12 cellular contexts compared by ENCODE assay signal in the genomic region with DNA sequence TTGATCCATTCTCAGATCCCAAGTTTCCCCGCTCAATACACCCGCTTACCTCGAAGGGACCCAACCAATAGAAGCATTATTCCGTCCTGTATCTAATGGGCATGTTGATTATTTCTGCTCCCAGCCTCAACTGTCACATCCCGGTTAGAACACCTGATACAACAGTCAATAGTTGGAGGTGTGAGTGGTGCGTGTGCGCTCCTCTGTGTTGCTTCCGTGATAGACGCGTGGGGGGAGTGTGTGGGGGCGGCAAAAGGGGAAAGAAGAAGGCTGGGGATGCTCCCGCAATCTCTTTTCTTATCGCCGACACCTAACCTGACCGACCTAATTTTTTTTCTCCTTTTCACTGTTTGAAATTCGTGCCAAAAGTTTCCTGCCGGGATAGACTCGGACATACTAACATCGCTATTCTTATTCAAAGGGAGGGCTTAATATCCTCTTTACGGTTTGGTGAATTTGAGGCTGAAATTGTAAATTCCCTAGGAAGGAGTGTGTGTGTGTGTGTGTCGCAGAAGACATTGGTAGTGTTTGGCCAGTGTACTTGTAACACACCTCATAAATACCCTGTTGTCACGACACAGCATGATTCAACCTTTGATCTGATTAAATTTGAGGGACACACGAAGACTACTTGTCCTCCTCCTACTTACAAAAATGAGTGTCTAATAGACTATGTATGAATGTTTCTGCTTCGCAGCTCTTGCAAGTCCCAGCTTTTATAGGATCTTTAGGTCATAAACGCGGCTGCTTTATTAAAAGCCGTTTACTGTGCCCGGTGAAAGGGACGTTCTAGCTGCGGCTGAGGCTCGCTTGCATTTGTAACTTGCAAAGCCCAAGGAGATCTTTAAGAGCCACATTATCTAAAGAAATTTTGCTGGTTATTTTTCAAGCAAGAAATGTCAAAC. TPM values are rescaled to one million over a fixed set of nuclear protein-coding genes. Genes with fewer than 3 reads are reported as not detected.
DNase-seq lines count a peak whose midpoint lies in the region; ATAC-seq and TF ChIP-seq lines count a peak whose summit lies in the region.
"Had no signal": no experiment of that assay in that cellular context is flagged by ENCODE, and none has a peak within 500 bp of the region (broad histone marks: within the 10 kb centered on the region; RNA-seq: fewer than 3 reads in every experiment).

No MANE protein-coding gene starts in this region.

- H3K9ac ChIP-seq in KMS-11: no peak overlapping the region

- H3K4me1 Mint-ChIP-seq in activated naive CD4-positive, alpha-beta T cell treated with anti-CD3 and anti-CD28 coated beads for 36 hours (ENCODE audit: low read depth): peaks cover 50% of the 10 kb centered on the region
- H3K4me1 Mint-ChIP-seq in progenitor cell of endocrine pancreas (ENCODE audit: low read depth): peaks cover 47% of the 10 kb centered on the region

- peak overlapping the region; percentile 90 for H3K4me2 ChIP-seq in KMS-11

- H3K4me1 ChIP-seq in KMS-11 (ENCODE audit: low read depth, poor library complexity, severe bottlenecking): peaks cover 6% of the 10 kb centered on the region
- H3K4me1 ChIP-seq in esophagus muscularis mucosa: peaks cover 26 to 60% (median 57%) of the 10 kb centered on the region in 4 donors

- peaks cover 86% of the 10 kb centered on the region for H3K27me3 Mint-ChIP-seq in activated naive CD4-positive, alpha-beta T cell treated with anti-CD3 and anti-CD28 coated beads for 36 hours (ENCODE audit: low read depth)
- peaks cover 38% of the 10 kb centered on the region for H3K27me3 Mint-ChIP-seq in progenitor cell of endocrine pancreas

- no peaks in the 10 kb centered on the region for H3K9me3 Mint-ChIP-seq in activated naive CD4-positive, alpha-beta T cell treated with anti-CD3 and anti-CD28 coated beads for 36 hours
- H3K9me3 Mint-ChIP-seq in activated naive CD4-positive, alpha-beta T cell treated with anti-CD3 and anti-CD28 coated beads, Interleukin-2, amount 50 U/mL, for 72 hours: no peaks in the 10 kb centered on the region
- no peaks in the 10 kb centered on the region for H3K9me3 Mint-ChIP-seq in progenitor cell of endocrine pancreas (ENCODE audit: low read depth)

- no peak for ATAC-seq in activated naive CD4-positive, alpha-beta T cell treated with anti-CD3 and anti-CD28 coated beads, Interleukin-2, amount 50 U/mL, for 72 hours
- ATAC-seq: effector memory CD8-positive, alpha-beta T cell had no signal

- no peak overlapping the region for H3K27ac Mint-ChIP-seq in activated naive CD4-positive, alpha-beta T cell treated with anti-CD3 and anti-CD28 coated beads for 36 hours
- H3K27ac Mint-ChIP-seq in activated naive CD4-positive, alpha-beta T cell treated with anti-CD3 and anti-CD28 coated beads, Interleukin-2, amount 50 U/mL, for 72 hours: peak overlapping the region in 1 of 2 donors; percentile 69
- peak overlapping the region; percentile 72 for H3K27ac Mint-ChIP-seq in progenitor cell of endocrine pancreas
- H3K27ac Mint-ChIP-seq: effector memory CD8-positive, alpha-beta T cell; immature natural killer cell had no signal

- no peak overlapping the region for H3K27ac ChIP-seq in KMS-11
- H3K27ac ChIP-seq in esophagus muscularis mucosa (replicated peaks in 1 of 4): no peak overlapping the region
- H3K27ac ChIP-seq: GM23248, SJSA1 had no signal

- no peaks in the 10 kb centered on the region for H4K20me1 ChIP-seq in KMS-11 (ENCODE audit: insufficient read depth)

- WGBS in esophagus muscularis mucosa: 15% methylated on average over 31 of the region's 31 CpGs

- no peak for TF ChIP-seq EP300 in esophagus muscularis mucosa (IDR thresholded peaks at IDR 0.05)

- no peak for DNase-seq in activated naive CD4-positive, alpha-beta T cell treated with anti-CD3 and anti-CD28 coated beads for 36 hours
- no peak for DNase-seq in activated naive CD4-positive, alpha-beta T cell treated with anti-CD3 and anti-CD28 coated beads, Interleukin-2, amount 50 U/mL, for 72 hours (ENCODE audit: low spot score in 2 of 2)
- DNase-seq in esophagus muscularis mucosa (ENCODE audit: extremely low spot score): no peak
- no peak for DNase-seq in progenitor cell of endocrine pancreas (ENCODE audit: low spot score, unreplicated experiment)
- DNase-seq in activated CD4-positive, CD25-positive, alpha-beta regulatory T cell treated with anti-CD3 and anti-CD28 coated beads, Interleukin-2, amount 50 U/mL, for 72 hours: no peak
- DNase-seq in SW 1271 (lab: John Stamatoyannopoulos, UW): no peak
- DNase-seq in GDM1 (lab: John Stamatoyannopoulos, UW): no peak
- DNase-seq: effector memory CD8-positive, alpha-beta T cell; GM23248; immature natural killer cell had no signal

- no peak for TF ChIP-seq POLR2A in esophagus muscularis mucosa (IDR thresholded peaks at IDR 0.05; ENCODE audit: low read depth)

- H3K4me3 ChIP-seq in KMS-11 (IDR thresholded peaks at IDR 0.05; ENCODE audit: insufficient read depth, low read depth, low read length) (no peak overlapping the region), esophagus muscularis mucosa (peak overlapping the region in 3 of 4 donors; percentile 31 to 69 (median 69))
- H3K4me3 ChIP-seq: SJSA1 had no signal

- H3K79me2 ChIP-seq in KMS-11 (ENCODE audit: insufficient read depth, low read depth): no peaks in the 10 kb centered on the region

- H3K9me3 ChIP-seq in esophagus muscularis mucosa: no peaks in the 10 kb centered on the region
- H3K9me3 ChIP-seq: SJSA1 had no signal

- TF ChIP-seq CTCF in KMS-11 (conservative IDR thresholded peaks at IDR 0.05; ENCODE audit: low read depth, low read length): no peak
- TF ChIP-seq CTCF in esophagus muscularis mucosa (IDR thresholded peaks at IDR 0.05): no peak
- TF ChIP-seq CTCF in progenitor cell of endocrine pancreas (IDR thresholded peaks at IDR 0.05; ENCODE audit: unreplicated experiment): no peak

- H3K36me3 ChIP-seq in KMS-11 (ENCODE audit: insufficient read depth) (no peaks in the 10 kb centered on the region), esophagus muscularis mucosa (no peaks in the 10 kb centered on the region)
- H3K36me3 ChIP-seq: SJSA1 had no signal

- H2AFZ ChIP-seq in KMS-11 (ENCODE audit: low read depth): peak overlapping the region; percentile 58; the same call in 1 of the 2 replicates

- H3K36me3 Mint-ChIP-seq in activated naive CD4-positive, alpha-beta T cell treated with anti-CD3 and anti-CD28 coated beads for 36 hours (ENCODE audit: low read depth): no peaks in the 10 kb centered on the region
- H3K36me3 Mint-ChIP-seq in activated naive CD4-positive, alpha-beta T cell treated with anti-CD3 and anti-CD28 coated beads, Interleukin-2, amount 50 U/mL, for 72 hours: peaks cover 8 to 32% of the 10 kb centered on the region in 2 donors
- H3K36me3 Mint-ChIP-seq in progenitor cell of endocrine pancreas (ENCODE audit: insufficient read depth): no peaks in the 10 kb centered on the region

- H3K4me3 Mint-ChIP-seq in activated naive CD4-positive, alpha-beta T cell treated with anti-CD3 and anti-CD28 coated beads for 36 hours: peak overlapping the region; percentile 11
- peak overlapping the region; percentile 98 for H3K4me3 Mint-ChIP-seq in progenitor cell of endocrine pancreas (ENCODE audit: low read depth)

- H3K27me3 ChIP-seq in KMS-11 (ENCODE audit: insufficient read depth, low read depth) (no peaks in the 10 kb centered on the region), esophagus muscularis mucosa (peaks cover 0 to 85% (median 55%) of the 10 kb centered on the region in 4 donors)

- intact Hi-C loops in activated naive CD4-positive, alpha-beta T cell treated with anti-CD3 and anti-CD28 coated beads for 36 hours (cut with micrococcal nuclease): loop anchor here (2.0 to 10.0 kb wide), 9 partner anchors 134 to 1581 kb away; a partner anchor contains a TSS
- intact Hi-C loops in esophagus muscularis mucosa (cut with DNase I): no loop called here

- CTCF ChIA-PET in activated naive CD4-positive, alpha-beta T cell treated with anti-CD3 and anti-CD28 coated beads for 36 hours (lab: Charles Lee): no interaction called here

RNA-seq across cellular contexts. Expression of a gene that starts 1.5 kb away (rescaled TPM):
- under 1 TPM; 0.10 to 0.12 TPM for total RNA-seq in activated naive CD4-positive, alpha-beta T cell treated with anti-CD3 and anti-CD28 coated beads for 36 hours
- total RNA-seq in activated naive CD4-positive, alpha-beta T cell treated with anti-CD3 and anti-CD28 coated beads, Interleukin-2, amount 50 U/mL, for 72 hours: under 1 TPM; 0.08 to 0.34 TPM
- total RNA-seq in esophagus muscularis mucosa: 1 to 10 TPM; 2.0 to 5.3 (median 2.5) TPM
- 63.2 and 73.9 TPM in 2 replicates for total RNA-seq in progenitor cell of endocrine pancreas

Comparison
In these comparisons a context has a peak if more than half of its experiments do, and no peak if none do; other contexts are left out.
1. RNA of a gene that starts 1.5 kb away (total RNA-seq): 63.2 to 73.9 TPM in progenitor cell of endocrine pancreas; 2.0 to 5.3 TPM in esophagus muscularis mucosa, 0.08 to 0.34 TPM in activated naive CD4-positive, alpha-beta T cell treated with anti-CD3 and anti-CD28 coated beads, Interleukin-2, amount 50 U/mL, for 72 hours and 0.10 to 0.12 TPM in activated naive CD4-positive, alpha-beta T cell treated with anti-CD3 and anti-CD28 coated beads for 36 hours; every median in the first group is over 10 times any median in the second.